16 cellular contexts compared by ENCODE assay signal in genomic region chr6:169081264-169081663, GRCh38.
A peak's percentile ranks its signal among the peaks of the same experiment; 100 is the strongest.
DNase-seq lines count a peak whose midpoint lies in the region; ATAC-seq, FAIRE-seq and TF ChIP-seq lines count a peak whose summit lies in the region.
"Had no signal": no experiment of that assay in that cellular context is flagged by ENCODE, and none has a peak within 500 bp of the region (broad histone marks: within the 10 kb centered on the region; RNA-seq: fewer than 3 reads in every experiment).

No MANE protein-coding gene starts in this region.

- no peak overlapping the region for H2AFZ ChIP-seq in K562 (ENCODE audit: low read depth, low read length)

- no peak for TF ChIP-seq POLR2A in K562 (conservative IDR thresholded peaks at IDR 0.05)

- POLR2A ChIA-PET in HEK293T (lab: Yijun Ruan, JAX), result no interaction called here
- POLR2A ChIA-PET in K562 (lab: Yijun Ruan, JAX), result no interaction called here

- no peaks in the 10 kb centered on the region for H3K4me1 ChIP-seq in K562 (replicated peaks in 1 of 2; ENCODE audit: control insufficient read depth in 2 of 2, insufficient read depth in 2 of 2, low read length in 2 of 2)

- H3K4me3 Mint-ChIP-seq in osteocyte (ENCODE audit: unreplicated experiment), result no peak overlapping the region
- H3K4me3 Mint-ChIP-seq: CD4-positive, alpha-beta memory T cell had no signal

- ATAC-seq in K562 (no peak), HG03045 (IDR thresholded peaks at IDR 0.05; ENCODE audit: unreplicated experiment) (no peak)

- CTCF ChIA-PET in HEK293T (lab: Yijun Ruan, JAX) (no interaction called here), K562 (lab: Yijun Ruan, JAX; ENCODE audit: low intra/inter-chr PET ratio) (no interaction called here)

- no peak for DNase-seq in HEK293T (ENCODE audit: extremely low spot score)
- peak; percentile 0 for DNase-seq in SW480 (ENCODE audit: low spot score)
- no peak for DNase-seq in K562 (ENCODE audit: extremely low read depth in 1 of 4, low spot score in 3 of 4)
- DNase-seq in osteocyte (ENCODE audit: extremely low spot score, unreplicated experiment), result no peak
- DNase-seq in GM20000 (ENCODE audit: low spot score), result no peak
- no peak for DNase-seq in kidney tubule cell (ENCODE audit: low spot score)
- DNase-seq: C1 segment of cervical spinal cord; Calu3; CD4-positive, alpha-beta memory T cell; COR-L47; DND-41; H7; HCEC 1CT had no signal

- intact Hi-C loops in K562 (cut with micrococcal nuclease), result no loop called here

- no peak for TF ChIP-seq CTCF in K562 (IDR thresholded peaks at IDR 0.05 in 2 of 3, conservative IDR thresholded peaks at IDR 0.05 in 1 of 3; ENCODE audit: insufficient read depth in 2 of 3, low read depth in 1 of 3, low read length in 3 of 3)
- TF ChIP-seq CTCF in osteocyte (IDR thresholded peaks at IDR 0.05), result no peak
- no peak for TF ChIP-seq CTCF in GM20000 (IDR thresholded peaks at IDR 0.05; ENCODE audit: extremely low read depth, missing control alignments)

- H3K4me2 ChIP-seq in K562 (ENCODE audit: insufficient read depth, low read length), result no peak overlapping the region

- H3K9ac ChIP-seq in K562 (ENCODE audit: insufficient read depth in 1 of 2, low read depth in 2 of 2, low read length in 2 of 2), result no peak overlapping the region

- no peaks in the 10 kb centered on the region for H4K20me1 ChIP-seq in K562 (replicated peaks; ENCODE audit: control insufficient read depth, insufficient read depth, low read length)

- no peaks in the 10 kb centered on the region for H3K36me3 ChIP-seq in K562 (ENCODE audit: control insufficient read depth, insufficient read depth, low read length)

- H3K79me2 ChIP-seq in K562 (ENCODE audit: control insufficient read depth, insufficient read depth, low read length), result no peaks in the 10 kb centered on the region

- no TSS peak for BruUV-seq in K562 (replicated peaks; lab: Mats Ljungman, UMichigan)

- peak overlapping the region; percentile 71 for H3K27ac Mint-ChIP-seq in osteocyte (ENCODE audit: unreplicated experiment)
- H3K27ac Mint-ChIP-seq: CD4-positive, alpha-beta memory T cell had no signal

- H3K4me1 Mint-ChIP-seq in osteocyte (ENCODE audit: unreplicated experiment), result peaks cover 45% of the 10 kb centered on the region
- H3K4me1 Mint-ChIP-seq: CD4-positive, alpha-beta memory T cell had no signal

- no peak overlapping the region for H3K4me3 ChIP-seq in K562

- no peak for TF ChIP-seq RAD21 in K562 (CRISPR knock-in tag; conservative IDR thresholded peaks at IDR 0.05 in 1 of 2, IDR thresholded peaks at IDR 0.05 in 1 of 2)

- in situ Hi-C loops in K562 (cut with MboI), result no loop called here

- FAIRE-seq in K562 (lab: Jason Lieb, UNC), result no peak
- FAIRE-seq: GM18507, H1 had no signal

- H3K9me3 ChIP-seq in K562 (replicated peaks; ENCODE audit: control insufficient read depth, insufficient read depth, low read depth, low read length), result no peaks in the 10 kb centered on the region

- WGBS in K562 (ENCODE audit: insufficient coverage, low coverage, missing lambda C conversion rate), result 2% methylated on average over 4 of the region's 4 CpGs

- H3K36me3 Mint-ChIP-seq in osteocyte (ENCODE audit: unreplicated experiment), result peaks cover 21% of the 10 kb centered on the region
- H3K36me3 Mint-ChIP-seq: CD4-positive, alpha-beta memory T cell had no signal

- H3K9me3 Mint-ChIP-seq in osteocyte (ENCODE audit: unreplicated experiment), result peaks cover 20% of the 10 kb centered on the region

- no peaks in the 10 kb centered on the region for H3K9me1 ChIP-seq in K562 (ENCODE audit: control insufficient read depth, insufficient read depth, low read length)

- no peak for TF ChIP-seq EP300 in K562 (IDR thresholded peaks at IDR 0.05; ENCODE audit: low read length)

- H3K27me3 Mint-ChIP-seq in osteocyte (ENCODE audit: unreplicated experiment), result no peaks in the 10 kb centered on the region

- H3K27ac ChIP-seq in K562 (ENCODE audit: extremely low read depth, low read depth, low read length), result no peak overlapping the region

- H3K27me3 ChIP-seq in K562 (ENCODE audit: control insufficient read depth in 2 of 2, insufficient read depth in 2 of 2, low read length in 2 of 2), result peaks cover 15 to 34% of the 10 kb centered on the region in 2 experiments; a peak in 4 of 5 replicates

TF ChIP-seq in HEK293T, 16 proteins besides CTCF, POLR2A, EP300 and RAD21:
- TF ChIP-seq ARNT (IDR thresholded peaks at IDR 0.05), result no peak
- TF ChIP-seq PKNOX1 (IDR thresholded peaks at IDR 0.05), result peak; percentile 95
TF ChIP-seq in HEK293T: peak in this region for 1.

TF ChIP-seq in K562, 482 proteins besides CTCF, POLR2A, EP300 and RAD21:
- TF ChIP-seq HEY1 (CRISPR knock-in tag; IDR thresholded peaks at IDR 0.05; ENCODE audit: borderline replicate concordance) (no peak), ZNF316 (IDR thresholded peaks at IDR 0.05) (peak; percentile 25; the same call in 1 of the 2 replicates), ZNF121 (CRISPR knock-in tag; conservative IDR thresholded peaks at IDR 0.05) (no peak), PKNOX1 (IDR thresholded peaks at IDR 0.05) (peak; percentile 47)
